Comparison of ENCODE assay signal across 20 cellular contexts in genomic region chr3:178663572-178663971, GRCh38.
DNase-seq lines count a peak whose midpoint lies in the region; ATAC-seq and TF ChIP-seq lines count a peak whose summit lies in the region.
"Had no signal": no experiment of that assay in that cellular context is flagged by ENCODE, and none has a peak within 500 bp of the region (broad histone marks: within the 10 kb centered on the region; RNA-seq: fewer than 3 reads in every experiment).

No MANE protein-coding gene starts in this region.

- no peaks in the 10 kb centered on the region for H3K36me3 Mint-ChIP-seq in stimulated activated naive B cell treated with anti-CD40 and anti-IgM and Interleukin-4, amounts not matched to agents 10 μg/mL and 1 μg/mL and 100 μg/mL, for 72 hours

- H3K9me3 ChIP-seq in left ventricle myocardium inferior (replicated peaks) = peaks cover 9% of the 10 kb centered on the region
- H3K9me3 ChIP-seq: adrenal gland had no signal

- H3K4me1 Mint-ChIP-seq in stimulated activated naive B cell treated with anti-CD40 and anti-IgM and Interleukin-4, amounts not matched to agents 10 μg/mL and 1 μg/mL and 100 μg/mL, for 72 hours = peaks cover 1 to 5% of the 10 kb centered on the region in 2 donors

- H3K36me3 ChIP-seq in left ventricle myocardium inferior = no peaks in the 10 kb centered on the region
- H3K36me3 ChIP-seq: adrenal gland had no signal

- peaks cover 47% of the 10 kb centered on the region for H3K4me1 ChIP-seq in left ventricle myocardium inferior
- H3K4me1 ChIP-seq: adrenal gland had no signal

- H3K4me3 Mint-ChIP-seq in stimulated activated naive B cell treated with anti-CD40 and anti-IgM and Interleukin-4, amounts not matched to agents 10 μg/mL and 1 μg/mL and 100 μg/mL, for 72 hours = no peak overlapping the region
- H3K4me3 Mint-ChIP-seq: activated T-cell treated with anti-CD3 and anti-CD28 coated beads, Interleukin-2, amount 50 U/mL, for 72 hours; T-helper 1 cell treated with Interleukin-12 subunit alpha and Interleukin-12 subunit beta and Interleukin-4 antibody, amounts not matched to agents 30 μg/mL and 1 μg/mL, for 36 hours had no signal

- intact Hi-C loops in left ventricle myocardium inferior (cut with micrococcal nuclease) = no loop called here
- intact Hi-C loops in cardiac septum (cut with DNase I) = loop anchor here (5.0 kb wide), 1 partner anchor 206 kb away; no protein-coding TSS in a partner anchor

- ATAC-seq in GM21723 (IDR thresholded peaks at IDR 0.05; ENCODE audit: unreplicated experiment) = peak; percentile 75
- ATAC-seq in HG03103 (IDR thresholded peaks at IDR 0.05; ENCODE audit: low read depth, unreplicated experiment) = peak; percentile 55
- peak; percentile 25 to 64 for ATAC-seq in stimulated activated naive B cell treated with anti-CD40 and anti-IgM and Interleukin-4, amounts not matched to agents 10 μg/mL and 1 μg/mL and 100 μg/mL, for 72 hours (replicated peaks)
- ATAC-seq: activated T-cell treated with anti-CD3 and anti-CD28 coated beads, Interleukin-2, amount 50 U/mL, for 72 hours had no signal

- H3K27me3 ChIP-seq in left ventricle myocardium inferior (ENCODE audit: low read depth) = no peaks in the 10 kb centered on the region
- H3K27me3 ChIP-seq: adrenal gland had no signal

- H3K4me3 ChIP-seq in left ventricle myocardium inferior = no peak overlapping the region
- H3K4me3 ChIP-seq: adrenal gland had no signal

- H3K27ac Mint-ChIP-seq in stimulated activated naive B cell treated with anti-CD40 and anti-IgM and Interleukin-4, amounts not matched to agents 10 μg/mL and 1 μg/mL and 100 μg/mL, for 72 hours = no peak overlapping the region
- H3K27ac Mint-ChIP-seq: activated T-cell treated with anti-CD3 and anti-CD28 coated beads, Interleukin-2, amount 50 U/mL, for 72 hours; T-helper 1 cell treated with Interleukin-12 subunit alpha and Interleukin-12 subunit beta and Interleukin-4 antibody, amounts not matched to agents 30 μg/mL and 1 μg/mL, for 36 hours had no signal

- TF ChIP-seq CTCF in left ventricle myocardium inferior (IDR thresholded peaks at IDR 0.05; ENCODE audit: borderline replicate concordance) = no peak

- H3K27me3 Mint-ChIP-seq in stimulated activated naive B cell treated with anti-CD40 and anti-IgM and Interleukin-4, amounts not matched to agents 10 μg/mL and 1 μg/mL and 100 μg/mL, for 72 hours = peaks cover 0 to 3% of the 10 kb centered on the region in 2 donors

- DNase-seq in left ventricle myocardium inferior = no peak
- no peak for DNase-seq in cardiac septum (ENCODE audit: low spot score)
- DNase-seq in stimulated activated naive B cell treated with anti-CD40 and anti-IgM and Interleukin-4, amounts not matched to agents 10 μg/mL and 1 μg/mL and 100 μg/mL, for 72 hours = no peak
- no peak for DNase-seq in foreskin melanocyte
- DNase-seq in activated CD8-positive, alpha-beta memory T cell treated with anti-CD3 and anti-CD28 coated beads for 24 hours = no peak
- DNase-seq in NOMO-1 treated with dmso at 0.1 percent for 144 hours (lab: John Stamatoyannopoulos, UW; ENCODE audit: unreplicated experiment) = no peak
- DNase-seq: activated CD4-positive, alpha-beta T cell treated with anti-CD3 and anti-CD28 coated beads for 1 hour; activated T-cell treated with anti-CD3 and anti-CD28 coated beads, Interleukin-2, amount 50 U/mL, for 72 hours; adrenal gland; C1 segment of cervical spinal cord; DMS79 treated with DMSO at 0.1 percent for 48 hours; H7; midbrain; NCI-H1694 treated with DMSO at 0.1 percent for 48 hours; NCI-H526 treated with DMSO at 0.1 percent for 48 hours had no signal

- H3K9me3 Mint-ChIP-seq in stimulated activated naive B cell treated with anti-CD40 and anti-IgM and Interleukin-4, amounts not matched to agents 10 μg/mL and 1 μg/mL and 100 μg/mL, for 72 hours = peaks cover 0 to 3% of the 10 kb centered on the region in 2 donors
- H3K9me3 Mint-ChIP-seq: T-helper 1 cell treated with Interleukin-12 subunit alpha and Interleukin-12 subunit beta and Interleukin-4 antibody, amounts not matched to agents 30 μg/mL and 1 μg/mL, for 36 hours had no signal

- H3K27ac ChIP-seq in left ventricle myocardium inferior (replicated peaks) = peak overlapping the region; percentile 73
- H3K27ac ChIP-seq: 22Rv1, adrenal gland, epithelial cell of prostate had no signal
